In genomic region chr6:26284537-26285142, GRCh38 we compare ENCODE assay signal across 1 cellular context.
TF ChIP-seq lines count a peak whose summit lies in the region.

No MANE protein-coding gene starts in this region.

TF ChIP-seq in IMR-90, 13 proteins besides CTCF, POLR2A, EP300 and RAD21 (continued from another document):
- TF ChIP-seq CEBPB (IDR thresholded peaks at IDR 0.05; ENCODE audit: low read depth, low read length) (no peak), USF2 (IDR thresholded peaks at IDR 0.05; ENCODE audit: low read depth, low read length) (no peak), MXI1 (IDR thresholded peaks at IDR 0.05; ENCODE audit: borderline replicate concordance, low read depth, low read length) (no peak), RCOR1 (IDR thresholded peaks at IDR 0.05; ENCODE audit: insufficient replicate concordance, low read length) (no peak), FOS (IDR thresholded peaks at IDR 0.05; ENCODE audit: low read depth, low read length) (no peak)
